1 cellular context compared by ENCODE assay signal in genomic region chr3:9914559-9915251, GRCh38.
A peak's percentile ranks its signal among the peaks of the same experiment; 100 is the strongest.
TF ChIP-seq lines count a peak whose summit lies in the region.

No MANE protein-coding gene starts in this region.

TF ChIP-seq in H1, 55 proteins besides CTCF, POLR2A, EP300 and RAD21:
- TF ChIP-seq TAF7 (optimal IDR thresholded peaks at IDR 0.05; ENCODE audit: borderline replicate concordance, low read depth, low read length) (no peak), RBBP5 (IDR thresholded peaks at IDR 0.05; ENCODE audit: borderline replicate concordance, low read depth, low read length) (no peak), TBP (IDR thresholded peaks at IDR 0.05; ENCODE audit: low read depth, low read length) (peak; percentile 32; the same call in 1 of the 2 replicates)
